Comparison of ENCODE assay signal across 10 cellular contexts in genomic region chr9:72577212-72577753, GRCh38. TPM values are rescaled to one million over a fixed set of nuclear protein-coding genes. Genes with fewer than 3 reads are reported as not detected.
DNase-seq lines count a peak whose midpoint lies in the region; ATAC-seq, FAIRE-seq and TF ChIP-seq lines count a peak whose summit lies in the region.
"Had no signal": no experiment of that assay in that cellular context is flagged by ENCODE, and none has a peak within 500 bp of the region (broad histone marks: within the 10 kb centered on the region; RNA-seq: fewer than 3 reads in every experiment).

No MANE protein-coding gene starts in this region.

- no peaks in the 10 kb centered on the region for H3K27me3 Mint-ChIP-seq in T-helper 2 cell treated with Interferon-gamma antibody and Interleukin-4, amounts not matched to agents 5 μg/mL and 100 μg/mL, for 36 hours (ENCODE audit: low read depth)
- H3K27me3 Mint-ChIP-seq: CD4-positive, CD25-positive, alpha-beta regulatory T cell had no signal

- CTCF ChIA-PET in A549 (lab: Yijun Ruan, JAX) = interaction anchor here (0.6 to 2.0 kb wide), 8 partner anchors 13 to 298 kb away, joined by 3 to 9 read pairs (median 5); no protein-coding TSS in a partner anchor

- TF ChIP-seq POLR2A in A549 (IDR thresholded peaks at IDR 0.05; ENCODE audit: low read length) = no peak

- H3K4me1 ChIP-seq in A549 (peaks cover 59% of the 10 kb centered on the region), mucosa of descending colon (ENCODE audit: low read depth) (peaks cover 16% of the 10 kb centered on the region)

- H3K36me3 ChIP-seq in mucosa of descending colon (ENCODE audit: low read depth) = no peaks in the 10 kb centered on the region

- peak; percentile 51 to 56; a peak in 5 of 6 replicates for ATAC-seq in A549
- ATAC-seq in mucosa of descending colon = peak; percentile 66

- peaks cover 7% of the 10 kb centered on the region for H3K4me1 Mint-ChIP-seq in T-helper 2 cell treated with Interferon-gamma antibody and Interleukin-4, amounts not matched to agents 5 μg/mL and 100 μg/mL, for 36 hours (ENCODE audit: low read depth)

- peak in 1 of 2 experiments; percentile 55; a peak in 2 of 5 replicates for TF ChIP-seq RAD21 in A549 (conservative IDR thresholded peaks at IDR 0.05 in 1 of 2, IDR thresholded peaks at IDR 0.05 in 1 of 2)

- no peak overlapping the region for H3K4me3 Mint-ChIP-seq in T-helper 2 cell treated with Interferon-gamma antibody and Interleukin-4, amounts not matched to agents 5 μg/mL and 100 μg/mL, for 36 hours
- H3K4me3 Mint-ChIP-seq: CD4-positive, CD25-positive, alpha-beta regulatory T cell had no signal

- H3K36me3 Mint-ChIP-seq in T-helper 2 cell treated with Interferon-gamma antibody and Interleukin-4, amounts not matched to agents 5 μg/mL and 100 μg/mL, for 36 hours (ENCODE audit: low read depth) = no peaks in the 10 kb centered on the region
- H3K36me3 Mint-ChIP-seq: CD4-positive, CD25-positive, alpha-beta regulatory T cell had no signal

- no peak overlapping the region for H3K27ac Mint-ChIP-seq in T-helper 2 cell treated with Interferon-gamma antibody and Interleukin-4, amounts not matched to agents 5 μg/mL and 100 μg/mL, for 36 hours
- H3K27ac Mint-ChIP-seq: CD4-positive, CD25-positive, alpha-beta regulatory T cell had no signal

- no peaks in the 10 kb centered on the region for H3K9me3 ChIP-seq in A549
- no peaks in the 10 kb centered on the region for H3K9me3 ChIP-seq in mucosa of descending colon

- peak; percentile 52 to 83 for DNase-seq in A549 (ENCODE audit: low read depth in 1 of 2, low spot score in 1 of 2)
- peak; percentile 68 for DNase-seq in MV-4-11 (lab: John Stamatoyannopoulos, UW)
- DNase-seq in dedifferentiated amniotic fluid mesenchymal stem cell (ENCODE audit: extremely low spot score) = peak; percentile 70
- no peak for DNase-seq in mucosa of descending colon
- no peak for DNase-seq in activated naive CD4-positive, alpha-beta T cell treated with Interleukin-2 at 50 U/mL for 16 hours
- DNase-seq in DMS79 (lab: John Stamatoyannopoulos, UW) = no peak
- DNase-seq in RKO (ENCODE audit: low spot score) = no peak
- DNase-seq in T-helper 2 cell treated with Interferon-gamma antibody and Interleukin-4, amounts not matched to agents 5 μg/mL and 100 μg/mL, for 36 hours (ENCODE audit: low spot score) = no peak
- DNase-seq: CD4-positive, CD25-positive, alpha-beta regulatory T cell; central memory CD4-positive, alpha-beta T cell had no signal

- H3K4me2 ChIP-seq in A549 = peak overlapping the region; percentile 67

- POLR2A ChIA-PET in A549 (lab: Yijun Ruan, JAX) = interaction anchor here (0.7 to 6.0 kb wide), 7 partner anchors 23 to 283 kb away, joined by 3 to 79 read pairs (median 4); partner anchors contain the start of gene ZFAND5

- 8% methylated on average over 4 of the region's 4 CpGs for WGBS in A549 (ENCODE audit: missing lambda C conversion rate)

- TF ChIP-seq CTCF in A549 (IDR thresholded peaks at IDR 0.05) (no peak), mucosa of descending colon (IDR thresholded peaks at IDR 0.05) (no peak)

- peak overlapping the region; percentile 72 to 89 for H3K27ac ChIP-seq in A549

- H3K9me3 Mint-ChIP-seq in T-helper 2 cell treated with Interferon-gamma antibody and Interleukin-4, amounts not matched to agents 5 μg/mL and 100 μg/mL, for 36 hours = no peaks in the 10 kb centered on the region
- H3K9me3 Mint-ChIP-seq: CD4-positive, CD25-positive, alpha-beta regulatory T cell had no signal

- intact Hi-C loops in mucosa of descending colon (cut with DNase I, micrococcal nuclease) = no loop called here

- FAIRE-seq in A549 (lab: Jason Lieb, UNC) = peak; percentile 74

- TF ChIP-seq EP300 in A549 (IDR thresholded peaks at IDR 0.05) = peak; percentile 54 to 73; a peak in 3 of 5 replicates

- H3K4me3 ChIP-seq in A549 = no peak overlapping the region
- no peak overlapping the region for H3K4me3 ChIP-seq in mucosa of descending colon

TF ChIP-seq in A549, 52 proteins besides CTCF, POLR2A, EP300 and RAD21 (continues in another document):
- TF ChIP-seq HOXB5 (CRISPR knock-in tag; IDR thresholded peaks at IDR 0.05) = no peak
- TF ChIP-seq MAZ (IDR thresholded peaks at IDR 0.05; ENCODE audit: borderline replicate concordance, low read depth, low read length) = no peak
- peak; percentile 73 for TF ChIP-seq FOSL2 (IDR thresholded peaks at IDR 0.05)
- peak; percentile 86 for TF ChIP-seq FOSL2 (CRISPR knock-in tag; IDR thresholded peaks at IDR 0.05)
- no peak for TF ChIP-seq ESRRA (IDR thresholded peaks at IDR 0.05; ENCODE audit: borderline replicate concordance, low read length)
- TF ChIP-seq, protein P1, sequence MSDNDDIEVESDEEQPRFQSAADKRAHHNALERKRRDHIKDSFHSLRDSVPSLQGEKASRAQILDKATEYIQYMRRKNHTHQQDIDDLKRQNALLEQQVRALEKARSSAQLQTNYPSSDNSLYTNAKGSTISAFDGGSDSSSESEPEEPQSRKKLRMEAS (IDR thresholded peaks at IDR 0.05) = no peak
- no peak for TF ChIP-seq KDM1A (IDR thresholded peaks at IDR 0.05; ENCODE audit: low read depth)
- TF ChIP-seq MYC (IDR thresholded peaks at IDR 0.05; ENCODE audit: borderline replicate concordance, low read length) = no peak
- TF ChIP-seq KDM5A (IDR thresholded peaks at IDR 0.05) = no peak
- peak; percentile 72 for TF ChIP-seq GATA3 (IDR thresholded peaks at IDR 0.05; ENCODE audit: borderline replicate concordance)
- TF ChIP-seq CBX2 (IDR thresholded peaks at IDR 0.05; ENCODE audit: borderline replicate concordance, low read depth) = no peak
- TF ChIP-seq PHF8 (IDR thresholded peaks at IDR 0.05; ENCODE audit: borderline replicate concordance, low read depth) = no peak
- TF ChIP-seq RNF2 (IDR thresholded peaks at IDR 0.05; ENCODE audit: borderline replicate concordance, low read depth) = no peak
- no peak for TF ChIP-seq BHLHE40 (IDR thresholded peaks at IDR 0.05; ENCODE audit: low read depth, low read length)
- TF ChIP-seq HDAC2 (IDR thresholded peaks at IDR 0.05) = no peak
- no peak for TF ChIP-seq HEYL (CRISPR knock-in tag; IDR thresholded peaks at IDR 0.05)
- no peak for TF ChIP-seq TFCP2L1 (CRISPR knock-in tag; IDR thresholded peaks at IDR 0.05)
- TF ChIP-seq, protein P2, sequence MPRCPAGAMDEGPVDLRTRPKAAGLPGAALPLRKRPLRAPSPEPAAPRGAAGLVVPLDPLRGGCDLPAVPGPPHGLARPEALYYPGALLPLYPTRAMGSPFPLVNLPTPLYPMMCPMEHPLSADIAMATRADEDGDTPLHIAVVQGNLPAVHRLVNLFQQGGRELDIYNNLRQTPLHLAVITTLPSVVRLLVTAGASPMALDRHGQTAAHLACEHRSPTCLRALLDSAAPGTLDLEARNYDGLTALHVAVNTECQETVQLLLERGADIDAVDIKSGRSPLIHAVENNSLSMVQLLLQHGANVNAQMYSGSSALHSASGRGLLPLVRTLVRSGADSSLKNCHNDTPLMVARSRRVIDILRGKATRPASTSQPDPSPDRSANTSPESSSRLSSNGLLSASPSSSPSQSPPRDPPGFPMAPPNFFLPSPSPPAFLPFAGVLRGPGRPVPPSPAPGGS (IDR thresholded peaks at IDR 0.05) = peak; percentile 72; the same call in 1 of the 3 replicates
- peak; percentile 52 to 54; a peak in 4 of 5 replicates for TF ChIP-seq JUN (IDR thresholded peaks at IDR 0.05)
- TF ChIP-seq MAFK (IDR thresholded peaks at IDR 0.05; ENCODE audit: partially characterized antibody) = peak; percentile 97
- no peak for TF ChIP-seq ZNF302 (CRISPR knock-in tag; IDR thresholded peaks at IDR 0.05)
- TF ChIP-seq EHF (CRISPR knock-in tag; IDR thresholded peaks at IDR 0.05) = no peak
- no peak for TF ChIP-seq RFX5 (IDR thresholded peaks at IDR 0.05)
- no peak for TF ChIP-seq EHMT2 (IDR thresholded peaks at IDR 0.05; ENCODE audit: low read depth)
- TF ChIP-seq RCOR1 (IDR thresholded peaks at IDR 0.05; ENCODE audit: low read depth, low read length) = no peak
- TF ChIP-seq FOXS1 (CRISPR knock-in tag; IDR thresholded peaks at IDR 0.05) = no peak
- TF ChIP-seq ZSCAN20 (CRISPR knock-in tag; IDR thresholded peaks at IDR 0.05) = peak; percentile 59; the same call in 1 of the 2 replicates
- no peak for TF ChIP-seq PBX3 (IDR thresholded peaks at IDR 0.05)
- no peak for TF ChIP-seq USF2 (IDR thresholded peaks at IDR 0.05)
- TF ChIP-seq, protein P3, sequence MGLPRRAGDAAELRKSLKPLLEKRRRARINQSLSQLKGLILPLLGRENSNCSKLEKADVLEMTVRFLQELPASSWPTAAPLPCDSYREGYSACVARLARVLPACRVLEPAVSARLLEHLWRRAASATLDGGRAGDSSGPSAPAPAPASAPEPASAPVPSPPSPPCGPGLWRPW (IDR thresholded peaks at IDR 0.05) = peak; percentile 56; the same call in 1 of the 2 replicates
- 0 out of 2 replicates have a peak, but pooled peaks have one; percentile 19 for TF ChIP-seq HOXB13 (CRISPR knock-in tag; IDR thresholded peaks at IDR 0.05; ENCODE audit: low read depth)
- TF ChIP-seq FOSB (CRISPR knock-in tag; IDR thresholded peaks at IDR 0.05) = no peak

RNA-seq across cellular contexts. Expression of gene TMC1, which starts 55.9 kb away (rescaled TPM):
- polyA plus RNA-seq in A549 (2011; rRNA removed) (0.12 and 0.29 TPM in 2 replicates), A549 (2017; fragmentation: RNase III; extraction: RNeasy Plus Mini Kit Qiagen cat#74134 plus additional on column Dnase treatment) (0.01 to 0.18 TPM (median 0.17 TPM) in 3 replicates)
- polyA plus RNA-seq in A549 (2012; cell fraction: cytosol; rRNA removed) = 0.01 and 0.03 TPM in 2 replicates
- polyA plus RNA-seq in A549 (2012; cell fraction: nucleus; rRNA removed) = 0.04 TPM in 1 of 2 replicates, not detected in the other
- polyA minus RNA-seq in A549 (2011; rRNA and poly(A)+ RNA removed) = 0.12 and 0.49 TPM in 2 replicates
- total RNA-seq in mucosa of descending colon = under 1 TPM; 0.17 to 0.77 (median 0.19) TPM
- total RNA-seq: CD4-positive, CD25-positive, alpha-beta regulatory T cell had no signal
- polyA plus RNA-seq: CD4-positive, CD25-positive, alpha-beta regulatory T cell had no signal

Comparison
In these comparisons a context has a peak if more than half of its experiments do, and no peak if none do; other contexts are left out.
1. DNase-seq: peak in A549 (2 of 2), MV-4-11 (single experiment) and dedifferentiated amniotic fluid mesenchymal stem cell (single experiment); none in mucosa of descending colon (0 of 3), activated naive CD4-positive, alpha-beta T cell treated with Interleukin-2 at 50 U/mL for 16 hours (single experiment), DMS79 (single experiment), RKO (single experiment) and T-helper 2 cell treated with Interferon-gamma antibody and Interleukin-4, amounts not matched to agents 5 μg/mL and 100 μg/mL, for 36 hours (single experiment).